17 cellular contexts compared by ENCODE assay signal in genomic region chr14:44162197-44162596, GRCh38.
A peak's percentile ranks its signal among the peaks of the same experiment; 100 is the strongest.
DNase-seq lines count a peak whose midpoint lies in the region; ATAC-seq, FAIRE-seq and TF ChIP-seq lines count a peak whose summit lies in the region.
"Had no signal": no experiment of that assay in that cellular context is flagged by ENCODE, and none has a peak within 500 bp of the region (broad histone marks: within the 10 kb centered on the region; RNA-seq: fewer than 3 reads in every experiment).

No MANE protein-coding gene starts in this region.

- H3K9me3 ChIP-seq in small intestine (ENCODE audit: control insufficient read depth, low read depth) (no peaks in the 10 kb centered on the region), upper lobe of left lung (no peaks in the 10 kb centered on the region)
- H3K9me3 ChIP-seq: A549 had no signal

- 42 to 79% (median 54%) methylated on average over 5 of the region's 5 CpGs for WGBS in small intestine, 3 donors
- WGBS in upper lobe of left lung, 2 donors: 78 to 85% methylated on average over 5 of the region's 5 CpGs

- H3K4me1 ChIP-seq in small intestine (ENCODE audit: control insufficient read depth in 2 of 2, insufficient read depth in 1 of 2, low read depth in 1 of 2, low read length in 1 of 2) (no peaks in the 10 kb centered on the region), upper lobe of left lung (no peaks in the 10 kb centered on the region)
- H3K4me1 ChIP-seq: A549; BLaER1 treated with 17β-estradiol and CSF1 and Interleukin-3, amounts not matched to agents 10 nM and 100 nM had no signal

- ATAC-seq in upper lobe of left lung (ENCODE audit: low FRiP score in 2 of 2): no peak
- ATAC-seq: A549, GM12878 had no signal

- H3K4me3 ChIP-seq in NB4 (ENCODE audit: low read depth, low read length) (no peak overlapping the region), small intestine (ENCODE audit: low read depth in 1 of 2, low read length in 2 of 2) (no peak overlapping the region), upper lobe of left lung (no peak overlapping the region)
- H3K4me3 ChIP-seq: A549; BLaER1 treated with 17β-estradiol and CSF1 and Interleukin-3, amounts not matched to agents 10 nM and 100 nM; GM12878 had no signal

- TF ChIP-seq CTCF in NB4 (IDR thresholded peaks at IDR 0.05; ENCODE audit: low read depth, low read length) (no peak), upper lobe of left lung (IDR thresholded peaks at IDR 0.05) (no peak)

- H3K27me3 ChIP-seq in small intestine (ENCODE audit: control insufficient read depth in 2 of 2, insufficient read depth in 2 of 2, low read length in 2 of 2) (no peaks in the 10 kb centered on the region), upper lobe of left lung (no peaks in the 10 kb centered on the region)
- H3K27me3 ChIP-seq: BLaER1 treated with 17β-estradiol and CSF1 and Interleukin-3, amounts not matched to agents 10 nM and 100 nM had no signal

- no peak for TF ChIP-seq EP300 in upper lobe of left lung (IDR thresholded peaks at IDR 0.05)

- no peak for FAIRE-seq in small intestine (lab: Jason Lieb, UNC)
- FAIRE-seq: A549, GM12878 had no signal

- no peak overlapping the region for H3K27ac ChIP-seq in small intestine (ENCODE audit: low read depth in 1 of 2, low read length in 1 of 2)
- H3K27ac ChIP-seq in upper lobe of left lung: no peak overlapping the region
- H3K27ac ChIP-seq: A549; BLaER1 treated with 17β-estradiol and CSF1 and Interleukin-3, amounts not matched to agents 10 nM and 100 nM had no signal

- peak; percentile 7 for DNase-seq in NCI-H748 (lab: John Stamatoyannopoulos, UW; ENCODE audit: unreplicated experiment)
- no peak for DNase-seq in NCI-H748 treated with DMSO at 0.1 percent for 48 hours (lab: John Stamatoyannopoulos, UW)
- DNase-seq in NB4 (ENCODE audit: low read depth): peak; percentile 9
- peak; percentile 2 for DNase-seq in UCSD-AML1 (lab: John Stamatoyannopoulos, UW; ENCODE audit: unreplicated experiment)
- DNase-seq in small intestine: peak; percentile 70
- DNase-seq in putamen (ENCODE audit: low spot score): no peak
- no peak for DNase-seq in NCI-H1694 (lab: John Stamatoyannopoulos, UW)
- DNase-seq in upper lobe of left lung: no peak
- DNase-seq: GOT3, Karpas-422, MM.1S, NCI-H187 treated with DMSO at 0.1 percent for 48 hours, NCI-H510A, T-helper 2 cell had no signal

- TF ChIP-seq POLR2A in NB4 (IDR thresholded peaks at IDR 0.05; ENCODE audit: extremely low read depth, insufficient read length) (no peak), upper lobe of left lung (IDR thresholded peaks at IDR 0.05) (no peak)

- H3K36me3 ChIP-seq in small intestine (ENCODE audit: control insufficient read depth in 2 of 2, insufficient read depth in 2 of 2, low read length in 2 of 2): no peaks in the 10 kb centered on the region
- no peaks in the 10 kb centered on the region for H3K36me3 ChIP-seq in upper lobe of left lung
- H3K36me3 ChIP-seq: BLaER1 treated with 17β-estradiol and CSF1 and Interleukin-3, amounts not matched to agents 10 nM and 100 nM had no signal

Comparison
In these comparisons a context has a peak if more than half of its experiments do, and no peak if none do; other contexts are left out.
1. DNase-seq: peak in NCI-H748 (single experiment), NB4 (single experiment), UCSD-AML1 (single experiment) and small intestine (single experiment); none in NCI-H748 treated with DMSO at 0.1 percent for 48 hours (single experiment), putamen (single experiment), NCI-H1694 (single experiment) and upper lobe of left lung (0 of 2).